ENCODE assay signal across 11 cellular contexts in the genomic region with DNA sequence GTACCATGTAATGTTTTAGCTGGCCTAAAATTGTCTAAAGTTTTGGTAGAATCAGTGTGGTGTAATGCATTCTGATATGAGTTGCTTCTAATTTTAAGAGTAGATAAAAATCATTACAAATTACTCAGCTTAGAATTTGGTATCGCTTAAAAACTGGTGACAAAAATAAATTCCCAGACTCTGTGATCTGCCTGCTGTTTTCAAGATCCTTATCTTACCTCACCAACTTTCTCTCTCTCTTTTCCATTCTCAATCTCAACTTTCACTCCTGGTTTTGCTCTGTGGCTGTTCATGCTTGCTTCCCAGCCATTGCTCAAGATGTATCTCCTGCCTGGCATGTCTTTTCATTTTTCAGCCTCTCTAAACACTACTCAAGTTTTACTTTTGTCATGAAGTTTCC. TPM values are rescaled to one million over a fixed set of nuclear protein-coding genes. Genes with fewer than 3 reads are reported as not detected.
DNase-seq lines count a peak whose midpoint lies in the region; TF ChIP-seq lines count a peak whose summit lies in the region.
"Had no signal": no experiment of that assay in that cellular context is flagged by ENCODE, and none has a peak within 500 bp of the region (broad histone marks: within the 10 kb centered on the region; RNA-seq: fewer than 3 reads in every experiment).

No MANE protein-coding gene starts in this region.

- no CpG with 5 or more reads among the region's 1 CpG for WGBS in H9 (ENCODE audit: extremely low coverage, insufficient read length, low lambda C conversion rate)

- H3K23me2 ChIP-seq in H9 (ENCODE audit: insufficient read length, low read depth, low read length, poor library complexity, severe bottlenecking) = no peaks in the 10 kb centered on the region

- no peak overlapping the region for H3K23ac ChIP-seq in H9 (ENCODE audit: insufficient read length, low read depth, low read length)

- H2AFZ ChIP-seq in H9 (ENCODE audit: low read length) = no peak overlapping the region

- H3K27me3 ChIP-seq in cardiac muscle cell (no peaks in the 10 kb centered on the region), right atrium auricular region (no peaks in the 10 kb centered on the region), H9 (ENCODE audit: insufficient read depth, low read length) (no peaks in the 10 kb centered on the region)
- H3K27me3 ChIP-seq: gastrocnemius medialis had no signal

- H2BK120ac ChIP-seq in H9 (ENCODE audit: low read depth, low read length, poor library complexity, severe bottlenecking) = no peak overlapping the region

- no peak for TF ChIP-seq CTCF in cardiac muscle cell (IDR thresholded peaks at IDR 0.05; ENCODE audit: low read depth, low read length)
- TF ChIP-seq CTCF in right atrium auricular region (IDR thresholded peaks at IDR 0.05) = no peak
- no peak for TF ChIP-seq CTCF in VCaP (conservative IDR thresholded peaks at IDR 0.05)
- no peak for TF ChIP-seq CTCF in fibroblast of the aortic adventitia (IDR thresholded peaks at IDR 0.05; ENCODE audit: insufficient read depth, low read length)
- no peak for TF ChIP-seq CTCF in coronary artery (IDR thresholded peaks at IDR 0.05)
- TF ChIP-seq CTCF in H9 (conservative IDR thresholded peaks at IDR 0.05) = no peak
- TF ChIP-seq CTCF in glutamatergic neuron (IDR thresholded peaks at IDR 0.05; ENCODE audit: partially characterized antibody, unreplicated experiment) = no peak

- H3K4me1 Mint-ChIP-seq in H9 (peaks cover 42 to 44% of the 10 kb centered on the region in 2 experiments), glutamatergic neuron (ENCODE audit: low read depth, unreplicated experiment) (peaks cover 13% of the 10 kb centered on the region)

- H3K56ac ChIP-seq in H9 (ENCODE audit: insufficient read length, low read depth, low read length) = no peak overlapping the region

- no peak overlapping the region for H3K4ac ChIP-seq in H9 (ENCODE audit: low read depth, low read length)

- no peak overlapping the region for H3K18ac ChIP-seq in H9 (ENCODE audit: insufficient read length, low read depth, low read length)

- H3K14ac ChIP-seq in H9 (ENCODE audit: insufficient read depth, low read length) = no peak overlapping the region

- peaks cover 5% of the 10 kb centered on the region for H3K79me1 ChIP-seq in H9 (ENCODE audit: insufficient read depth, low read depth, low read length, poor library complexity, severe bottlenecking)

- H3K9me3 Mint-ChIP-seq in H9 (no peaks in the 10 kb centered on the region), glutamatergic neuron (ENCODE audit: unreplicated experiment) (no peaks in the 10 kb centered on the region)

- no peak overlapping the region for H3T11ph ChIP-seq in H9 (ENCODE audit: low read length)

- no peaks in the 10 kb centered on the region for H3K9me3 ChIP-seq in cardiac muscle cell (ENCODE audit: low read depth)
- no peaks in the 10 kb centered on the region for H3K9me3 ChIP-seq in right atrium auricular region
- H3K9me3 ChIP-seq in H9 (ENCODE audit: control insufficient read depth, low read depth, low read length) = no peaks in the 10 kb centered on the region
- H3K9me3 ChIP-seq: gastrocnemius medialis had no signal

- H3K4me1 ChIP-seq in cardiac muscle cell (ENCODE audit: low read depth) (peaks cover 26% of the 10 kb centered on the region), right atrium auricular region (peaks cover 0 to 25% of the 10 kb centered on the region in 2 donors), H9 (ENCODE audit: insufficient read depth, low read length) (peaks cover 6% of the 10 kb centered on the region; the same call in 1 of the 2 replicates)

- H2BK5ac ChIP-seq in H9 (ENCODE audit: insufficient read length, low read length) = no peak overlapping the region

- H2BK15ac ChIP-seq in H9 (ENCODE audit: low read depth, low read length) = no peak overlapping the region

- H3K27ac Mint-ChIP-seq in H9 (peak overlapping the region in 1 of 3 experiments; percentile 75; a peak in 3 of 7 replicates), glutamatergic neuron (ENCODE audit: unreplicated experiment) (no peak overlapping the region)
- H3K27ac Mint-ChIP-seq: activated CD8-positive, alpha-beta memory T cell treated with anti-CD3 and anti-CD28 coated beads, Interleukin-2, amount 10 ng/mL, durations not matched to agents 7 days and 5 days had no signal

- H4K20me1 ChIP-seq in H9 (ENCODE audit: control insufficient read depth, insufficient read depth, insufficient read length) = no peaks in the 10 kb centered on the region

- no peak overlapping the region for H3K4me2 ChIP-seq in H9 (ENCODE audit: insufficient read depth, insufficient read length, low read length)

- no peak overlapping the region for H2AK5ac ChIP-seq in H9 (ENCODE audit: insufficient read length, low read length)

- no peak overlapping the region for H4K91ac ChIP-seq in H9 (ENCODE audit: insufficient read length, low read depth, low read length)

- peaks cover 16% of the 10 kb centered on the region; the same call in 1 of the 2 replicates for H3K79me2 ChIP-seq in H9 (ENCODE audit: insufficient read depth, low read length)

- no peak overlapping the region for H4K5ac ChIP-seq in H9 (ENCODE audit: insufficient read length, low read depth, low read length)

- no peak overlapping the region for H2BK20ac ChIP-seq in H9 (ENCODE audit: low read depth, low read length, poor library complexity, severe bottlenecking)

- no peaks in the 10 kb centered on the region for H3K36me3 ChIP-seq in cardiac muscle cell
- no peaks in the 10 kb centered on the region for H3K36me3 ChIP-seq in right atrium auricular region
- H3K36me3 ChIP-seq: gastrocnemius medialis had no signal

- H3K4me3 ChIP-seq in cardiac muscle cell (no peak overlapping the region), right atrium auricular region (no peak overlapping the region), fibroblast of the aortic adventitia (ENCODE audit: low read depth, low read length) (no peak overlapping the region), coronary artery (no peak overlapping the region)
- H3K4me3 ChIP-seq: gastrocnemius medialis had no signal

- no peaks in the 10 kb centered on the region for H3K36me3 Mint-ChIP-seq in H9 (ENCODE audit: insufficient read depth in 1 of 3, low read depth in 3 of 3)
- no peaks in the 10 kb centered on the region for H3K36me3 Mint-ChIP-seq in glutamatergic neuron (ENCODE audit: unreplicated experiment)

- DNase-seq in cardiac muscle cell (ENCODE audit: low read depth in 1 of 2, low spot score in 1 of 2) (peak in 1 of 2 donors; percentile 45), right atrium auricular region (ENCODE audit: low spot score) (no peak), fibroblast of the aortic adventitia (ENCODE audit: low read depth) (peak; percentile 65), NCI-H2081 (lab: John Stamatoyannopoulos, UW) (no peak), coronary artery (ENCODE audit: low spot score) (no peak), H9 (no peak), glutamatergic neuron (no peak)
- DNase-seq: activated CD8-positive, alpha-beta memory T cell treated with anti-CD3 and anti-CD28 coated beads, Interleukin-2, amount 10 ng/mL, durations not matched to agents 7 days and 5 days; gastrocnemius medialis; NCI-H187 treated with DMSO at 0.1 percent for 48 hours had no signal

- H4K8ac ChIP-seq in H9 (replicated peaks; ENCODE audit: insufficient read length, low read depth, low read length) = no peak overlapping the region

- no peak overlapping the region for H2BK12ac ChIP-seq in H9 (ENCODE audit: insufficient read length, low read depth, low read length)

- H3K27me3 Mint-ChIP-seq in H9 (ENCODE audit: low read depth) (no peaks in the 10 kb centered on the region), glutamatergic neuron (ENCODE audit: unreplicated experiment) (no peaks in the 10 kb centered on the region)
- H3K27me3 Mint-ChIP-seq: activated CD8-positive, alpha-beta memory T cell treated with anti-CD3 and anti-CD28 coated beads, Interleukin-2, amount 10 ng/mL, durations not matched to agents 7 days and 5 days had no signal

- no peak overlapping the region for H3K9ac ChIP-seq in H9 (ENCODE audit: extremely low read depth, insufficient read length, low read length)

- H3K27ac ChIP-seq in cardiac muscle cell (peak overlapping the region; percentile 32), right atrium auricular region (no peak overlapping the region), VCaP (peak overlapping the region; percentile 25; the same call in 1 of the 2 replicates), coronary artery (no peak overlapping the region), H9 (ENCODE audit: insufficient read length, low read depth, low read length) (no peak overlapping the region)
- H3K27ac ChIP-seq: gastrocnemius medialis had no signal

- H3K4me3 Mint-ChIP-seq in H9 (no peak overlapping the region), glutamatergic neuron (ENCODE audit: unreplicated experiment) (no peak overlapping the region)
- H3K4me3 Mint-ChIP-seq: activated CD8-positive, alpha-beta memory T cell treated with anti-CD3 and anti-CD28 coated beads, Interleukin-2, amount 10 ng/mL, durations not matched to agents 7 days and 5 days had no signal

RNA-seq across cellular contexts. Expression of gene TCF12, which starts 45.7 kb away (rescaled TPM):
- 135 and 137 TPM in 2 replicates for total RNA-seq in cardiac muscle cell
- polyA plus RNA-seq in cardiac muscle cell = 42.6 and 58.4 TPM in 2 replicates
- total RNA-seq in right atrium auricular region = 10 to 100 TPM; 35.2 to 40.0 TPM
- 89.2 and 137 TPM in 2 replicates for total RNA-seq in fibroblast of the aortic adventitia (ENCODE audit: low replicate concordance)
- 76.7 and 78.5 TPM in 2 replicates for total RNA-seq in H9 (2021)
- 140 TPM for total RNA-seq in glutamatergic neuron (ENCODE audit: unreplicated experiment)

Comparison
In these comparisons a context has a peak if more than half of its experiments do, and no peak if none do; other contexts are left out.
1. H3K27ac ChIP-seq: peak in cardiac muscle cell (single experiment) and VCaP (single experiment); none in right atrium auricular region (0 of 2), coronary artery (0 of 2) and H9 (single experiment).